In genomic region chr6:143992285-143992684, GRCh38 we compare ENCODE assay signal across 38 cellular contexts.
"Had no signal": no experiment of that assay in that cellular context is flagged by ENCODE, and none has a peak within 500 bp of the region (broad histone marks: within the 10 kb centered on the region; RNA-seq: fewer than 3 reads in every experiment).

No MANE protein-coding gene starts in this region.

- H3K27ac ChIP-seq: adrenal gland, cardiac muscle cell, VCaP had no signal

- H3K4me3 Mint-ChIP-seq: activated B cell treated with CpG ODN at 0.5 μM for 24 hours; activated CD4-positive, alpha-beta memory T cell treated with anti-CD3 and anti-CD28 coated beads for 36 hours; activated CD4-positive, alpha-beta T cell treated with anti-CD3 and anti-CD28 coated beads, Interleukin-2, amount 10 ng/mL, durations not matched to agents 24 days and 14 days; activated CD8-positive, alpha-beta T cell treated with anti-CD3 and anti-CD28 coated beads for 36 hours; activated naive CD4-positive, alpha-beta T cell treated with anti-CD3 and anti-CD28 coated beads for 36 hours; activated naive CD8-positive, alpha-beta T cell treated with anti-CD3 and anti-CD28 coated beads for 36 hours; activated T-cell treated with anti-CD3 and anti-CD28 coated beads, Interleukin-2, amount 50 U/mL, for 4 hours; activated T-cell treated with anti-CD3 and anti-CD28 coated beads, Interleukin-2, amount 50 U/mL, for 72 hours; activated T-helper 1 cell treated with anti-CD3 and anti-CD28 coated beads, Interleukin-12 subunit alpha, Interleukin-12 subunit beta, Interleukin-2, Interleukin-4 antibody, amounts not matched to agents 30 ng/mL and 10 ng/mL and 1 ng/mL, durations not matched to agents 14 hours and 24 hours and 36 hours; activated T-helper 17 cell treated with anti-CD3 and anti-CD28 coated beads, Interleukin-2, amount 50 U/mL, for 72 hours; brain; central memory CD8-positive, alpha-beta T cell; T-helper 1 cell treated with Interleukin-12 subunit alpha and Interleukin-12 subunit beta and Interleukin-4 antibody, amounts not matched to agents 30 μg/mL and 1 μg/mL, for 36 hours; T-helper 2 cell treated with Interferon-gamma antibody and Interleukin-4, amounts not matched to agents 5 μg/mL and 100 μg/mL, for 36 hours had no signal

- H3K27me3 ChIP-seq: adrenal gland, cardiac muscle cell had no signal

- H3K9me3 ChIP-seq: adrenal gland had no signal

- FAIRE-seq: bronchial epithelial cell, TTC549 had no signal

- H3K27ac Mint-ChIP-seq: activated B cell treated with CpG ODN at 0.5 μM for 24 hours; activated CD4-positive, alpha-beta memory T cell treated with anti-CD3 and anti-CD28 coated beads for 36 hours; activated CD4-positive, alpha-beta T cell treated with anti-CD3 and anti-CD28 coated beads, Interleukin-2, amount 10 ng/mL, durations not matched to agents 24 days and 14 days; activated CD8-positive, alpha-beta T cell treated with anti-CD3 and anti-CD28 coated beads for 36 hours; activated naive CD4-positive, alpha-beta T cell treated with anti-CD3 and anti-CD28 coated beads for 36 hours; activated naive CD4-positive, alpha-beta T cell treated with anti-CD3 and anti-CD28 coated beads, Interleukin-2, amount 50 U/mL, for 72 hours; activated naive CD8-positive, alpha-beta T cell treated with anti-CD3 and anti-CD28 coated beads for 36 hours; activated T-cell treated with anti-CD3 and anti-CD28 coated beads, Interleukin-2, amount 50 U/mL, for 72 hours; activated T-helper 1 cell treated with anti-CD3 and anti-CD28 coated beads, Interleukin-12 subunit alpha, Interleukin-12 subunit beta, Interleukin-2, Interleukin-4 antibody, amounts not matched to agents 30 ng/mL and 10 ng/mL and 1 ng/mL, durations not matched to agents 14 hours and 24 hours and 36 hours; activated T-helper 17 cell treated with anti-CD3 and anti-CD28 coated beads, Interleukin-2, amount 50 U/mL, for 72 hours; brain; T-helper 1 cell treated with Interleukin-12 subunit alpha and Interleukin-12 subunit beta and Interleukin-4 antibody, amounts not matched to agents 30 μg/mL and 1 μg/mL, for 36 hours; T-helper 2 cell treated with Interferon-gamma antibody and Interleukin-4, amounts not matched to agents 5 μg/mL and 100 μg/mL, for 36 hours had no signal

- H3K4me1 ChIP-seq: adrenal gland had no signal

- DNase-seq: activated B cell treated with CpG ODN at 0.5 μM for 24 hours; activated CD4-positive, alpha-beta memory T cell treated with anti-CD3 and anti-CD28 coated beads for 36 hours; activated CD4-positive, alpha-beta T cell treated with anti-CD3 and anti-CD28 coated beads for 4 hours; activated CD4-positive, alpha-beta T cell treated with anti-CD3 and anti-CD28 coated beads, Interleukin-2, amount 10 ng/mL, durations not matched to agents 24 days and 14 days; activated CD4-positive, alpha-beta T cell treated with anti-CD3 and anti-CD28 coated beads, Interleukin-2, amount 50 U/mL, for 1 hour; activated CD4-positive, alpha-beta T cell treated with anti-CD3 and anti-CD28 coated beads, Interleukin-2, amount 50 U/mL, for 4 hours; activated CD4-positive, CD25-positive, alpha-beta regulatory T cell treated with anti-CD3 and anti-CD28 coated beads, Interleukin-2, amount 50 U/mL, for 72 hours; activated CD8-positive, alpha-beta memory T cell treated with anti-CD3 and anti-CD28 coated beads, Interleukin-2, amount 50 U/mL, for 4 hours; activated CD8-positive, alpha-beta T cell treated with anti-CD3 and anti-CD28 coated beads for 36 hours; activated effector memory CD4-positive, alpha-beta T cell treated with anti-CD3 and anti-CD28 coated beads, Interleukin-2, amount 50 U/mL, for 16 hours; activated gamma-delta T cell treated with Interleukin-2 at 50 U/mL for 16 hours; activated naive CD4-positive, alpha-beta T cell; activated naive CD4-positive, alpha-beta T cell treated with anti-CD3 and anti-CD28 coated beads for 36 hours; activated naive CD4-positive, alpha-beta T cell treated with anti-CD3 and anti-CD28 coated beads, Interleukin-2, amount 50 U/mL, for 16 hours; activated naive CD8-positive, alpha-beta T cell treated with anti-CD3 and anti-CD28 coated beads for 36 hours; activated T-cell treated with anti-CD3 and anti-CD28 coated beads for 4 hours; activated T-cell treated with anti-CD3 and anti-CD28 coated beads, Interleukin-2, amount 50 U/mL, for 1 hour; activated T-cell treated with anti-CD3 and anti-CD28 coated beads, Interleukin-2, amount 50 U/mL, for 4 hours; activated T-cell treated with anti-CD3 and anti-CD28 coated beads, Interleukin-2, amount 50 U/mL, for 72 hours; adrenal gland; amniotic stem cell; aorta; caudate nucleus; cerebellar nuclear complex; T-helper 1 cell; T-helper 2 cell; T-helper 9 cell had no signal

- H3K36me3 Mint-ChIP-seq: activated CD4-positive, alpha-beta memory T cell treated with anti-CD3 and anti-CD28 coated beads for 36 hours; activated naive CD4-positive, alpha-beta T cell treated with anti-CD3 and anti-CD28 coated beads, Interleukin-2, amount 50 U/mL, for 72 hours had no signal

- ATAC-seq: activated CD8-positive, alpha-beta T cell treated with anti-CD3 and anti-CD28 coated beads for 36 hours; activated naive CD4-positive, alpha-beta T cell treated with anti-CD3 and anti-CD28 coated beads, Interleukin-2, amount 50 U/mL, for 72 hours; activated T-cell treated with anti-CD3 and anti-CD28 coated beads, Interleukin-2, amount 50 U/mL, for 4 hours; activated T-cell treated with anti-CD3 and anti-CD28 coated beads, Interleukin-2, amount 50 U/mL, for 72 hours; activated T-helper 17 cell treated with anti-CD3 and anti-CD28 coated beads, Interleukin-2, amount 50 U/mL, for 72 hours had no signal

- H3K4me1 Mint-ChIP-seq: activated B cell treated with CpG ODN at 0.5 μM for 24 hours; activated CD4-positive, alpha-beta T cell treated with anti-CD3 and anti-CD28 coated beads, Interleukin-2, amount 10 ng/mL, durations not matched to agents 24 days and 14 days; activated naive CD8-positive, alpha-beta T cell treated with anti-CD3 and anti-CD28 coated beads for 36 hours; activated T-helper 17 cell treated with anti-CD3 and anti-CD28 coated beads, Interleukin-2, amount 50 U/mL, for 72 hours; brain; central memory CD8-positive, alpha-beta T cell had no signal

- H3K36me3 ChIP-seq: adrenal gland, cardiac muscle cell had no signal

- H3K4me3 ChIP-seq: adrenal gland, cardiac muscle cell had no signal

- H3K9me3 Mint-ChIP-seq: activated CD8-positive, alpha-beta T cell treated with anti-CD3 and anti-CD28 coated beads for 36 hours; activated naive CD4-positive, alpha-beta T cell treated with anti-CD3 and anti-CD28 coated beads for 36 hours; activated naive CD4-positive, alpha-beta T cell treated with anti-CD3 and anti-CD28 coated beads, Interleukin-2, amount 50 U/mL, for 72 hours; activated naive CD8-positive, alpha-beta T cell treated with anti-CD3 and anti-CD28 coated beads for 36 hours; activated T-cell treated with anti-CD3 and anti-CD28 coated beads, Interleukin-2, amount 50 U/mL, for 4 hours; activated T-cell treated with anti-CD3 and anti-CD28 coated beads, Interleukin-2, amount 50 U/mL, for 72 hours; activated T-helper 1 cell treated with anti-CD3 and anti-CD28 coated beads, Interleukin-12 subunit alpha, Interleukin-12 subunit beta, Interleukin-2, Interleukin-4 antibody, amounts not matched to agents 30 ng/mL and 10 ng/mL and 1 ng/mL, durations not matched to agents 14 hours and 24 hours and 36 hours; activated T-helper 17 cell treated with anti-CD3 and anti-CD28 coated beads, Interleukin-2, amount 50 U/mL, for 72 hours; central memory CD8-positive, alpha-beta T cell; T-helper 1 cell treated with Interleukin-12 subunit alpha and Interleukin-12 subunit beta and Interleukin-4 antibody, amounts not matched to agents 30 μg/mL and 1 μg/mL, for 36 hours; T-helper 2 cell treated with Interferon-gamma antibody and Interleukin-4, amounts not matched to agents 5 μg/mL and 100 μg/mL, for 36 hours had no signal
